ENCODE assay signal across 8 cellular contexts in genomic region chr18:74497308-74497640, GRCh38. TPM values are rescaled to one million over a fixed set of nuclear protein-coding genes. Genes with fewer than 3 reads are reported as not detected.
DNase-seq lines count a peak whose midpoint lies in the region; ATAC-seq and TF ChIP-seq lines count a peak whose summit lies in the region.

No MANE protein-coding gene starts in this region.

- peaks cover 2% of the 10 kb centered on the region for H3K27me3 Mint-ChIP-seq in activated naive CD8-positive, alpha-beta T cell treated with anti-CD3 and anti-CD28 coated beads, Interleukin-2, amount 50 U/mL, for 24 hours
- no peaks in the 10 kb centered on the region for H3K27me3 Mint-ChIP-seq in type B pancreatic cell

- DNase-seq in cardiac muscle cell (ENCODE audit: low read depth in 1 of 2, low spot score in 1 of 2): no peak
- DNase-seq in Right ventricle myocardium inferior (ENCODE audit: missing footprints): no peak
- no peak for DNase-seq in activated naive CD8-positive, alpha-beta T cell treated with anti-CD3 and anti-CD28 coated beads, Interleukin-2, amount 50 U/mL, for 24 hours
- no peak for DNase-seq in type B pancreatic cell (ENCODE audit: extremely low spot score, unreplicated experiment)
- DNase-seq in NCI-H748 (lab: John Stamatoyannopoulos, UW; ENCODE audit: unreplicated experiment): no peak
- DNase-seq in NCI-H2171 (lab: John Stamatoyannopoulos, UW): no peak

- H3K27me3 ChIP-seq in cardiac muscle cell: no peaks in the 10 kb centered on the region
- H3K27me3 ChIP-seq in liver (ENCODE audit: control insufficient read depth in 4 of 4, insufficient read depth in 4 of 4, low read length in 3 of 4): no peaks in the 10 kb centered on the region

- TF ChIP-seq CTCF in cardiac muscle cell (IDR thresholded peaks at IDR 0.05; ENCODE audit: low read depth, low read length) (no peak), liver (IDR thresholded peaks at IDR 0.05; ENCODE audit: low read depth, low read length, missing input control) (no peak), type B pancreatic cell (conservative IDR thresholded peaks at IDR 0.05) (no peak)

- WGBS in liver: 81% methylated on average over 7 of the region's 7 CpGs

- H3K9me3 ChIP-seq in cardiac muscle cell (ENCODE audit: low read depth): no peaks in the 10 kb centered on the region
- H3K9me3 ChIP-seq in liver (ENCODE audit: control insufficient read depth in 4 of 4, low read length in 3 of 4): no peaks in the 10 kb centered on the region

- intact Hi-C loops in Right ventricle myocardium inferior (cut with DNase I): loop anchor here (2.0 to 10.0 kb wide), 3 partner anchors 50 to 350 kb away; partner anchors contain the start of genes FBXO15 and TIMM21

- peaks cover 55% of the 10 kb centered on the region for H3K4me1 Mint-ChIP-seq in activated naive CD8-positive, alpha-beta T cell treated with anti-CD3 and anti-CD28 coated beads, Interleukin-2, amount 50 U/mL, for 24 hours
- H3K4me1 Mint-ChIP-seq in type B pancreatic cell (ENCODE audit: unreplicated experiment): peaks cover 29% of the 10 kb centered on the region

- no peaks in the 10 kb centered on the region for H3K9me3 Mint-ChIP-seq in activated naive CD8-positive, alpha-beta T cell treated with anti-CD3 and anti-CD28 coated beads, Interleukin-2, amount 50 U/mL, for 24 hours
- H3K9me3 Mint-ChIP-seq in type B pancreatic cell: no peaks in the 10 kb centered on the region

- peaks cover 5% of the 10 kb centered on the region for H3K4me1 ChIP-seq in cardiac muscle cell (ENCODE audit: low read depth)
- peaks cover 5 to 46% (median 34%) of the 10 kb centered on the region in 4 donors for H3K4me1 ChIP-seq in liver (ENCODE audit: control insufficient read depth in 4 of 4, insufficient read depth in 4 of 4, low read length in 3 of 4)

- peak overlapping the region; percentile 99 for H3K27ac Mint-ChIP-seq in activated naive CD8-positive, alpha-beta T cell treated with anti-CD3 and anti-CD28 coated beads, Interleukin-2, amount 50 U/mL, for 24 hours
- peak overlapping the region; percentile 91 for H3K27ac Mint-ChIP-seq in type B pancreatic cell

- ATAC-seq in Right ventricle myocardium inferior: no peak
- ATAC-seq in activated naive CD8-positive, alpha-beta T cell treated with anti-CD3 and anti-CD28 coated beads, Interleukin-2, amount 50 U/mL, for 24 hours: no peak
- ATAC-seq in GM21737 (IDR thresholded peaks at IDR 0.05; ENCODE audit: unreplicated experiment): no peak

- peaks cover 11% of the 10 kb centered on the region for H3K36me3 ChIP-seq in cardiac muscle cell
- peaks cover 0 to 3% (median 2%) of the 10 kb centered on the region in 4 donors for H3K36me3 ChIP-seq in liver (ENCODE audit: control insufficient read depth in 4 of 4, insufficient read depth in 3 of 4, low read depth in 1 of 4, low read length in 3 of 4)

- H3K4me3 Mint-ChIP-seq in activated naive CD8-positive, alpha-beta T cell treated with anti-CD3 and anti-CD28 coated beads, Interleukin-2, amount 50 U/mL, for 24 hours: peak overlapping the region; percentile 88
- peak overlapping the region; percentile 97 for H3K4me3 Mint-ChIP-seq in type B pancreatic cell

- peak overlapping the region; percentile 79 to 95 for H3K9ac ChIP-seq in liver (ENCODE audit: low read depth in 1 of 2, low read length in 2 of 2)

- H3K27ac ChIP-seq in cardiac muscle cell: peak overlapping the region; percentile 92
- peak overlapping the region; percentile 96 to 97 for H3K27ac ChIP-seq in liver (ENCODE audit: low read depth in 1 of 2, low read length in 2 of 2)

- H3K4me3 ChIP-seq in cardiac muscle cell (peak overlapping the region; percentile 86), liver (ENCODE audit: low read depth in 1 of 3, low read length in 3 of 3) (peak overlapping the region; percentile 82 to 86 (median 85))

- H3K36me3 Mint-ChIP-seq in activated naive CD8-positive, alpha-beta T cell treated with anti-CD3 and anti-CD28 coated beads, Interleukin-2, amount 50 U/mL, for 24 hours (ENCODE audit: low read depth): peaks cover 22% of the 10 kb centered on the region
- H3K36me3 Mint-ChIP-seq in type B pancreatic cell: peaks cover 19% of the 10 kb centered on the region

- no peak for TF ChIP-seq RAD21 in liver (IDR thresholded peaks at IDR 0.05)

TF ChIP-seq in liver, 16 proteins besides CTCF, POLR2A, EP300 and RAD21:
- TF ChIP-seq TAF1 (conservative IDR thresholded peaks at IDR 0.05): no peak
- TF ChIP-seq GABPA (IDR thresholded peaks at IDR 0.05 in 1 of 2, conservative IDR thresholded peaks at IDR 0.05 in 1 of 2): no peak
- TF ChIP-seq NR2F2 (IDR thresholded peaks at IDR 0.05): no peak
- no peak for TF ChIP-seq HNF4G (IDR thresholded peaks at IDR 0.05)
- no peak for TF ChIP-seq REST (IDR thresholded peaks at IDR 0.05)
- no peak for TF ChIP-seq YY1 (IDR thresholded peaks at IDR 0.05)
- TF ChIP-seq MAX (IDR thresholded peaks at IDR 0.05): no peak
TF ChIP-seq in liver: peak in this region for 0.

RNA-seq across cellular contexts. Expression of gene CNDP2, which starts 1.1 kb away (rescaled TPM):
- total RNA-seq in cardiac muscle cell (78.4 and 79.2 TPM in 2 replicates), Right ventricle myocardium inferior (66.4 TPM), liver (100 to 1,000 TPM in 1 of 2 donors, 10 to 100 TPM in 1; 65.5 to 167 TPM), type B pancreatic cell (ENCODE audit: low replicate concordance) (197 and 248 TPM in 2 replicates)
- polyA plus RNA-seq in cardiac muscle cell (74.8 and 114 TPM in 2 replicates), liver (100 to 1,000 TPM; 123 to 159 TPM)

RNA-seq across cellular contexts. Expression of gene CNDP1, which starts 37.0 kb away (rescaled TPM):
- total RNA-seq in cardiac muscle cell (1.6 TPM in 1 of 2 replicates, not detected in the other), Right ventricle myocardium inferior (not detected), liver (1 to 10 TPM in 1 of 2 donors, under 1 TPM in 1; 0.09 to 8.2 TPM), type B pancreatic cell (ENCODE audit: low replicate concordance) (0.48 and 0.67 TPM in 2 replicates)
- polyA plus RNA-seq in cardiac muscle cell (0.55 TPM in 1 of 2 replicates, not detected in the other), liver (10 to 100 TPM in 1 of 2 donors, 1 to 10 TPM in 1; 3.4 to 21.1 TPM)

RNA-seq across cellular contexts. Expression of gene DIPK1C, which starts 40.2 kb away (rescaled TPM):
- not detected in 2 replicates for total RNA-seq in cardiac muscle cell
- polyA plus RNA-seq in cardiac muscle cell: not detected in 2 replicates
- total RNA-seq in Right ventricle myocardium inferior: 4.6 TPM
- under 1 TPM; 0.08 to 0.19 TPM for total RNA-seq in liver
- polyA plus RNA-seq in liver: under 1 TPM in 1 of 2 donors, not detected in 1; 0.06 TPM
- 0.26 and 0.36 TPM in 2 replicates for total RNA-seq in type B pancreatic cell (ENCODE audit: low replicate concordance)
